9 cellular contexts compared by ENCODE assay signal in the genomic region with DNA sequence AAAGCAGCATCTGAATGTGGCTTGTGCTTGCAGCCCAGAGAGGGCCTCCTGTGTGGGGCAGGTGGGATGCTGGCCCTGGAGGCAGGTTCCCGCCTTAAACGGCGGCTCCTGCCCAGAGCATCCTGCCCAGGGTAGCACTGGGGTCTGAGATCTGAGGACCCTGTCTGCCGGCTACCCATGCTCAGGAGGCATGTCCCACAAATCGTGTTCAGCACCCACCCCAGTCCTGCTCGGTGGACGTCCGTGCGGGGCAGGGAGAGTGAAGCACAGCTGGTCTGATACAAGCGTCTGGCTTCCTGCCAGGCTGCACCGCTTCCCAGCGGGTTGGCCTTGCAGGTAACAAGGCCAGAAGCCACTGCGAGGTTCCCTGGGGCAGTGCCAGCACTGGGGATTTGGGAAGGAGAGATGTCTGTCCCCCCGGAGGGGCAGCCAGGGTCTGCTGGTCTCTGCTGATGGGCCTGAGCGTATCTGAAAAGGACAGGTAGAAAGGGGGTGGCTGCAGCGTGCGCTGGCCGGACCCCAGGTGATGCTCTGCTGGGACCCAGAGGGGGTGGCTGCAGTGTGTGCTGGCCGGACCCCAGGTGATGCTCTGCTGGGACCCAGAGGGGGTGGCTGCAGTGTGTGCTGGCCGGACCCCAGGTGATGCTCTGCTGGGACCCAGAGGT. TPM values are rescaled to one million over a fixed set of nuclear protein-coding genes. Genes with fewer than 3 reads are reported as not detected.
DNase-seq lines count a peak whose midpoint lies in the region; ATAC-seq and TF ChIP-seq lines count a peak whose summit lies in the region.
"Had no signal": no experiment of that assay in that cellular context is flagged by ENCODE, and none has a peak within 500 bp of the region (broad histone marks: within the 10 kb centered on the region; RNA-seq: fewer than 3 reads in every experiment).

No MANE protein-coding gene starts in this region.

- TF ChIP-seq POLR2A in adrenal gland (IDR thresholded peaks at IDR 0.05) = no peak

- H3K9me3 Mint-ChIP-seq in IgD-negative memory B cell = no peaks in the 10 kb centered on the region
- no peaks in the 10 kb centered on the region for H3K9me3 Mint-ChIP-seq in memory B cell

- 54 to 75% (median 64%) methylated on average over 7 to 20 of the region's 20 CpGs; no CpG with 5 or more reads in 1 of the 4 donors for WGBS in adrenal gland, 4 donors

- H3K4me3 ChIP-seq in adrenal gland = peak overlapping the region in 1 of 4 donors; percentile 53

- peak overlapping the region; percentile 94 to 100 (median 99) for H3K27ac Mint-ChIP-seq in IgD-negative memory B cell
- peak overlapping the region; percentile 100 for H3K27ac Mint-ChIP-seq in memory B cell

- H3K27me3 Mint-ChIP-seq in IgD-negative memory B cell (no peaks in the 10 kb centered on the region), memory B cell (peaks cover 4% of the 10 kb centered on the region)

- H3K36me3 ChIP-seq in adrenal gland (replicated peaks in 1 of 2) = peaks cover 0 to 7% of the 10 kb centered on the region in 2 donors

- DNase-seq in adrenal gland (peak; percentile 66 to 85 (median 74)), memory B cell (ENCODE audit: low spot score in 2 of 2) (no peak), NCI-H146 treated with DMSO at 0.1 percent for 48 hours (lab: John Stamatoyannopoulos, UW; ENCODE audit: unreplicated experiment) (no peak), cerebellar nuclear complex (lab: John Stamatoyannopoulos, UW) (no peak)
- DNase-seq: H7 had no signal

- no peaks in the 10 kb centered on the region for H3K27me3 ChIP-seq in adrenal gland

- H3K36me3 Mint-ChIP-seq in IgD-negative memory B cell (no peaks in the 10 kb centered on the region), memory B cell (peaks cover 4% of the 10 kb centered on the region)

- TF ChIP-seq CTCF in 22Rv1 (IDR thresholded peaks at IDR 0.05) (no peak), adrenal gland (IDR thresholded peaks at IDR 0.05) (no peak)

- H3K27ac ChIP-seq in 22Rv1 = peak overlapping the region; percentile 80
- peak overlapping the region in 4 of 5 donors; percentile 71 to 91 (median 76) for H3K27ac ChIP-seq in adrenal gland

- intact Hi-C loops in adrenal gland (cut with DNase I) = no loop called here

- ATAC-seq in memory B cell (ENCODE audit: low read depth) (no peak), GM18502 (IDR thresholded peaks at IDR 0.05; ENCODE audit: poor library complexity, unreplicated experiment) (no peak), GM21447 (IDR thresholded peaks at IDR 0.05; ENCODE audit: unreplicated experiment) (no peak)

- H3K9me3 ChIP-seq in adrenal gland (replicated peaks in 1 of 3) = no peaks in the 10 kb centered on the region

- peaks cover 24 to 50% of the 10 kb centered on the region in 2 donors for H3K4me1 ChIP-seq in adrenal gland (replicated peaks in 1 of 2)

- H3K4me3 Mint-ChIP-seq in IgD-negative memory B cell (peak overlapping the region; percentile 60 to 96 (median 74)), memory B cell (peak overlapping the region; percentile 90)

- H3K4me1 Mint-ChIP-seq in IgD-negative memory B cell = peaks cover 32 to 46% (median 38%) of the 10 kb centered on the region in 3 donors
- peaks cover 34% of the 10 kb centered on the region for H3K4me1 Mint-ChIP-seq in memory B cell

RNA-seq across cellular contexts. Expression of a gene that starts 3.6 kb away (rescaled TPM):
- polyA plus RNA-seq in IgD-negative memory B cell = 28.0 TPM
- 10 to 100 TPM; 13.5 to 46.8 (median 28.9) TPM for total RNA-seq in adrenal gland
- polyA plus RNA-seq in adrenal gland = 10 to 100 TPM in 2 of 3 donors, 1 to 10 TPM in 1; 3.0 to 79.0 (median 48.9) TPM

RNA-seq across cellular contexts. Expression of a gene that starts 11.5 kb away (rescaled TPM):
- 2.3 TPM for polyA plus RNA-seq in IgD-negative memory B cell
- 10 to 100 TPM; 28.2 to 52.0 (median 33.9) TPM for total RNA-seq in adrenal gland
- 10 to 100 TPM in 2 of 3 donors, 1 to 10 TPM in 1; 1.9 to 89.0 (median 73.5) TPM for polyA plus RNA-seq in adrenal gland

RNA-seq across cellular contexts. Expression of a gene that starts 18.8 kb away (rescaled TPM):
- not detected for polyA plus RNA-seq in IgD-negative memory B cell
- 1 to 10 TPM in 2 of 8 donors, under 1 TPM in 6; 0.26 to 2.6 (median 0.61) TPM for total RNA-seq in adrenal gland
- polyA plus RNA-seq in adrenal gland = 1 to 10 TPM in 2 of 3 donors, under 1 TPM in 1; 0.22 to 4.1 (median 2.0) TPM

RNA-seq across cellular contexts. Expression of a gene that starts 55.5 kb away (rescaled TPM):
- polyA plus RNA-seq in IgD-negative memory B cell (17.0 TPM), adrenal gland (100 to 1,000 TPM in 2 of 3 donors, 1 to 10 TPM in 1; 8.3 to 171 (median 111) TPM)
- 10 to 100 TPM; 23.6 to 64.8 (median 47.4) TPM for total RNA-seq in adrenal gland

Comparison
In these comparisons a context has a peak if more than half of its experiments do, and no peak if none do; other contexts are left out.
1. DNase-seq: peak in adrenal gland (7 of 7); none in memory B cell (0 of 2), NCI-H146 treated with DMSO at 0.1 percent for 48 hours (single experiment) and cerebellar nuclear complex (0 of 2).